ENCODE assay signal across 13 cellular contexts in the genomic region with DNA sequence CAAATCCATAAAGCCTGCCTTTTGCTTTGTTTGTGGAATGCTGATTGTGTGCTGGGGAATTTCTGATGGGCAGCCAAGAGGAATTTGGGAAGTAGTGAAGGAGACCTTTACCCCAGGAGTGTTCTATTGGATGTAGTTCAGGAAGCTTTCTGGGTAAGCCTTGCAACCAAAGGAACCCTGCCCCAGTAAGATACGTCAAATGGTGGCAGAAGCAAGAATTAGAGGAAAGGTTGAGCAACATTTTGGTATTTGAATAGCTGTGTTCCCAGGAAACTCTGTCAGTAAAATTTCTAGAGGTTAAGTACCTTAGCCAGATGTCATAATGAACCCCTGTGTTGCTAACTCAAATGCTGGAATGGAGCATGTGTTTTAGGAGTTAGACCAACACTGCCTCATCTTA. TPM values are rescaled to one million over a fixed set of nuclear protein-coding genes. Genes with fewer than 3 reads are reported as not detected.
A peak's percentile ranks its signal among the peaks of the same experiment; 100 is the strongest.
DNase-seq lines count a peak whose midpoint lies in the region; ATAC-seq and TF ChIP-seq lines count a peak whose summit lies in the region.
"Had no signal": no experiment of that assay in that cellular context is flagged by ENCODE, and none has a peak within 500 bp of the region (broad histone marks: within the 10 kb centered on the region; RNA-seq: fewer than 3 reads in every experiment).

No MANE protein-coding gene starts in this region.

- no peaks in the 10 kb centered on the region for H4K20me1 ChIP-seq in OCI-LY7 (ENCODE audit: insufficient read depth, low read length)

- H3K36me3 ChIP-seq in OCI-LY7 (ENCODE audit: insufficient read depth, low read length) = peaks cover 24% of the 10 kb centered on the region; the same call in 1 of the 2 replicates
- H3K36me3 ChIP-seq in endodermal cell (ENCODE audit: control insufficient read depth, insufficient read depth, low read length) = peaks cover 19% of the 10 kb centered on the region
- H3K36me3 ChIP-seq in left lung = peaks cover 0 to 13% of the 10 kb centered on the region in 2 donors
- H3K36me3 ChIP-seq in thoracic aorta = no peaks in the 10 kb centered on the region
- H3K36me3 ChIP-seq: SJCRH30 had no signal

- ATAC-seq in left lung = peak; percentile 74
- no peak for ATAC-seq in thoracic aorta (ENCODE audit: insufficient number of reproducible peaks, low FRiP score, low read depth)
- ATAC-seq in WTC11 = no peak
- ATAC-seq in GM21737 (IDR thresholded peaks at IDR 0.05; ENCODE audit: unreplicated experiment) = no peak
- ATAC-seq in GM21528 (IDR thresholded peaks at IDR 0.05; ENCODE audit: low FRiP score, unreplicated experiment) = no peak
- ATAC-seq: activated CD4-positive, alpha-beta T cell treated with anti-CD3 and anti-CD28 coated beads for 36 hours had no signal

- CTCF ChIA-PET in OCI-LY7 (lab: Charles Lee; ENCODE audit: unreplicated experiment) = interaction anchor here (1.1 kb wide), 1 partner anchor 10 kb away, joined by 3 read pairs; no protein-coding TSS in a partner anchor
- CTCF ChIA-PET in WTC11 (lab: Charles Lee) = no interaction called here

- WGBS in endodermal cell (ENCODE audit: insufficient coverage in 1 of 2, insufficient read length in 1 of 2), 2 experiments = 85 to 100% methylated on average over 1 of the region's 1 CpG

- H3K4me1 ChIP-seq in OCI-LY7 (ENCODE audit: insufficient read depth, low read length, poor library complexity, severe bottlenecking) = peaks cover 64% of the 10 kb centered on the region
- H3K4me1 ChIP-seq in endodermal cell (ENCODE audit: control insufficient read depth, insufficient read depth, low read length) = peaks cover 4% of the 10 kb centered on the region
- peaks cover 37 to 87% of the 10 kb centered on the region in 2 donors for H3K4me1 ChIP-seq in left lung
- H3K4me1 ChIP-seq in thoracic aorta (ENCODE audit: control insufficient read depth in 1 of 2, low read depth in 2 of 2) = peaks cover 53 to 96% of the 10 kb centered on the region in 2 donors
- H3K4me1 ChIP-seq: SJCRH30 had no signal

- DNase-seq in OCI-LY7 (ENCODE audit: low spot score) = no peak
- no peak for DNase-seq in endodermal cell
- DNase-seq in left lung = no peak
- no peak for DNase-seq in thoracic aorta (ENCODE audit: low spot score)
- no peak for DNase-seq in WTC11 (ENCODE audit: low spot score)
- DNase-seq in posterior cingulate gyrus = no peak
- DNase-seq: activated CD4-positive, alpha-beta T cell treated with anti-CD3 and anti-CD28 coated beads for 36 hours; activated naive CD4-positive, alpha-beta T cell; SJCRH30 had no signal

- peaks cover 31% of the 10 kb centered on the region for H3K79me2 ChIP-seq in OCI-LY7 (ENCODE audit: insufficient read depth, low read depth, low read length)

- H3K27me3 Mint-ChIP-seq in endodermal cell (ENCODE audit: insufficient read depth) (no peaks in the 10 kb centered on the region), WTC11 (ENCODE audit: low read depth) (no peaks in the 10 kb centered on the region; the same call in 1 of the 2 replicates)
- H3K27me3 Mint-ChIP-seq: activated CD4-positive, alpha-beta T cell treated with anti-CD3 and anti-CD28 coated beads for 36 hours; memory B cell had no signal

- H3K27me3 ChIP-seq in endodermal cell (ENCODE audit: control insufficient read depth, insufficient read depth, low read length, poor library complexity, severe bottlenecking) (no peaks in the 10 kb centered on the region), left lung (no peaks in the 10 kb centered on the region), thoracic aorta (replicated peaks; ENCODE audit: insufficient read depth) (no peaks in the 10 kb centered on the region)
- H3K27me3 ChIP-seq: SJCRH30 had no signal

- H3K4me3 ChIP-seq in OCI-LY7 (ENCODE audit: low read depth, low read length, poor library complexity, severe bottlenecking) (no peak overlapping the region), endodermal cell (ENCODE audit: low read length) (no peak overlapping the region), left lung (no peak overlapping the region), thoracic aorta (no peak overlapping the region)
- H3K4me3 ChIP-seq: SJCRH30, skin epidermis had no signal

- TF ChIP-seq CTCF in OCI-LY7 (conservative IDR thresholded peaks at IDR 0.05; ENCODE audit: low read length) (no peak), endodermal cell (conservative IDR thresholded peaks at IDR 0.05) (no peak), left lung (IDR thresholded peaks at IDR 0.05) (no peak), thoracic aorta (IDR thresholded peaks at IDR 0.05) (no peak), WTC11 (IDR thresholded peaks at IDR 0.05) (no peak)

- H2AFZ ChIP-seq in OCI-LY7 (ENCODE audit: low read length) = no peak overlapping the region

- BruUV-seq in OCI-LY7 (replicated peaks; lab: Mats Ljungman, UMichigan) = no TSS peak

- no peak overlapping the region for H3K9ac ChIP-seq in endodermal cell (ENCODE audit: extremely low read depth, low read length, poor library complexity, severe bottlenecking)

- no peak overlapping the region for H3K27ac ChIP-seq in OCI-LY7 (ENCODE audit: low read depth, low read length, poor library complexity, severe bottlenecking)
- no peak overlapping the region for H3K27ac ChIP-seq in endodermal cell (ENCODE audit: low read depth, low read length)
- peak overlapping the region; percentile 30 to 64 for H3K27ac ChIP-seq in left lung
- H3K27ac ChIP-seq in thoracic aorta = peak overlapping the region; percentile 19 to 36
- H3K27ac ChIP-seq: SJCRH30 had no signal

- H3K36me3 Mint-ChIP-seq in endodermal cell (ENCODE audit: low read depth) = peaks cover 8% of the 10 kb centered on the region
- peaks cover 5% of the 10 kb centered on the region for H3K36me3 Mint-ChIP-seq in WTC11

- intact Hi-C loops in OCI-LY7 (cut with micrococcal nuclease; ENCODE audit: unreplicated experiment) (loop anchor here (10.0 kb wide), 1 partner anchor 127 kb away; a partner anchor contains a TSS), left lung (cut with DNase I) (no loop called here), posterior cingulate gyrus (cut with DNase I) (no loop called here)

- no peaks in the 10 kb centered on the region for H3K9me3 Mint-ChIP-seq in endodermal cell
- H3K9me3 Mint-ChIP-seq in WTC11 = no peaks in the 10 kb centered on the region
- H3K9me3 Mint-ChIP-seq: memory B cell had no signal

- H3K27ac Mint-ChIP-seq in endodermal cell = peak overlapping the region; percentile 68
- H3K27ac Mint-ChIP-seq in WTC11 = no peak overlapping the region
- H3K27ac Mint-ChIP-seq: activated CD4-positive, alpha-beta T cell treated with anti-CD3 and anti-CD28 coated beads for 36 hours; memory B cell had no signal

- H3K4me3 Mint-ChIP-seq in endodermal cell (no peak overlapping the region), WTC11 (no peak overlapping the region)
- H3K4me3 Mint-ChIP-seq: activated CD4-positive, alpha-beta T cell treated with anti-CD3 and anti-CD28 coated beads for 36 hours; memory B cell had no signal

- H3K4me2 ChIP-seq in OCI-LY7 (ENCODE audit: low read length) = peak overlapping the region; percentile 13

- H3K9me2 ChIP-seq in OCI-LY7 (ENCODE audit: insufficient read depth, low read length) = no peaks in the 10 kb centered on the region

- POLR2A ChIA-PET in OCI-LY7 (lab: Charles Lee) = interaction anchor here (1.0 to 1.3 kb wide), 5 partner anchors 9 to 51 kb away, joined by 3 to 5 read pairs (median 5); no protein-coding TSS in a partner anchor
- POLR2A ChIA-PET in WTC11 (lab: Charles Lee) = no interaction called here

- peaks cover 10% of the 10 kb centered on the region for H3K4me1 Mint-ChIP-seq in endodermal cell
- H3K4me1 Mint-ChIP-seq in WTC11 = peaks cover 36% of the 10 kb centered on the region

- H3K9me3 ChIP-seq in OCI-LY7 (ENCODE audit: low read length) = no peaks in the 10 kb centered on the region
- H3K9me3 ChIP-seq in endodermal cell (ENCODE audit: control insufficient read depth, low read length) = no peaks in the 10 kb centered on the region
- no peaks in the 10 kb centered on the region for H3K9me3 ChIP-seq in left lung
- no peaks in the 10 kb centered on the region for H3K9me3 ChIP-seq in thoracic aorta
- H3K9me3 ChIP-seq: SJCRH30 had no signal

TF ChIP-seq in WTC11, 78 proteins besides CTCF, POLR2A, EP300 and RAD21 (continues in another document):
- TF ChIP-seq, protein P1, sequence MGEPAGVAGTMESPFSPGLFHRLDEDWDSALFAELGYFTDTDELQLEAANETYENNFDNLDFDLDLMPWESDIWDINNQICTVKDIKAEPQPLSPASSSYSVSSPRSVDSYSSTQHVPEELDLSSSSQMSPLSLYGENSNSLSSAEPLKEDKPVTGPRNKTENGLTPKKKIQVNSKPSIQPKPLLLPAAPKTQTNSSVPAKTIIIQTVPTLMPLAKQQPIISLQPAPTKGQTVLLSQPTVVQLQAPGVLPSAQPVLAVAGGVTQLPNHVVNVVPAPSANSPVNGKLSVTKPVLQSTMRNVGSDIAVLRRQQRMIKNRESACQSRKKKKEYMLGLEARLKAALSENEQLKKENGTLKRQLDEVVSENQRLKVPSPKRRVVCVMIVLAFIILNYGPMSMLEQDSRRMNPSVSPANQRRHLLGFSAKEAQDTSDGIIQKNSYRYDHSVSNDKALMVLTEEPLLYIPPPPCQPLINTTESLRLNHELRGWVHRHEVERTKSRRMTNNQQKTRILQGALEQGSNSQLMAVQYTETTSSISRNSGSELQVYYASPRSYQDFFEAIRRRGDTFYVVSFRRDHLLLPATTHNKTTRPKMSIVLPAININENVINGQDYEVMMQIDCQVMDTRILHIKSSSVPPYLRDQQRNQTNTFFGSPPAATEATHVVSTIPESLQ (CRISPR knock-in tag; IDR thresholded peaks at IDR 0.05) = no peak
- TF ChIP-seq TEAD1 (CRISPR knock-in tag; IDR thresholded peaks at IDR 0.05) (no peak), JAZF1 (CRISPR knock-in tag; IDR thresholded peaks at IDR 0.05) (no peak), NFATC4 (CRISPR knock-in tag; IDR thresholded peaks at IDR 0.05) (no peak)

RNA-seq across cellular contexts. Expression of a gene that starts 6.4 kb away (rescaled TPM):
- 95.7 and 127 TPM in 2 replicates for total RNA-seq in OCI-LY7 (2014; rRNA removed; shearing (Covaris generic))
- total RNA-seq in OCI-LY7 (2022) (115 and 124 TPM in 2 replicates), endodermal cell (100 to 1,000 TPM; 113 to 147 TPM), left lung (100 to 1,000 TPM; 213 to 217 TPM), thoracic aorta (100 to 1,000 TPM; 160 to 252 TPM), WTC11 (2021) (120 to 137 TPM (median 124 TPM) in 3 replicates)
- polyA plus RNA-seq in endodermal cell (2013, experiment 1 of 2) = 133 TPM
- polyA plus RNA-seq in endodermal cell (2013, experiment 2 of 2) = 123 TPM

Comparison
In these comparisons a context has a peak if more than half of its experiments do, and no peak if none do; other contexts are left out.
1. H3K27ac ChIP-seq: peak in left lung (2 of 2) and thoracic aorta (2 of 2); none in OCI-LY7 (single experiment) and endodermal cell (single experiment).